ENCODE assay signal across 20 cellular contexts in the genomic region with DNA sequence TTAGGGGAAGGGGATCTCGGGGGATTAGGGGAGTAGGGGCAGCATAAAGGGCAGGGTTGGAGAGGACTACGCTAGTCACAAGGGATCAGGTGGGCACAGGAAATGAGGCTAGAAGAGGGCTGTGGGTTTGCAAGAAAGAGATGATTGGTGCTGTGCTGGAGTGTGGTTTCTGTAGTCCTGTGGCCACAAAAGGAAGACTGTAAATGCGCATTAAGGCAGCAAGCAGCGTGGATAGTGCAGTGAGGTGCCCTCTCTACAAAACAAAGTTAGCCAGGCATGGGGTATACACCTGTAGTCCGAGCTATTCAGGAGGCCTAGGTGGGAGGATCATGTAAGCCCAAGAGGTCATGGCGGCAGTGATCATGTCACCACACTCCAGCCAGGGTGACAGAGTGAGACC.
A peak's percentile ranks its signal among the peaks of the same experiment; 100 is the strongest.
DNase-seq lines count a peak whose midpoint lies in the region; ATAC-seq and TF ChIP-seq lines count a peak whose summit lies in the region.
"Had no signal": no experiment of that assay in that cellular context is flagged by ENCODE, and none has a peak within 500 bp of the region (broad histone marks: within the 10 kb centered on the region; RNA-seq: fewer than 3 reads in every experiment).

No MANE protein-coding gene starts in this region.

- H3K4me3 Mint-ChIP-seq in CD4-positive, alpha-beta T cell: peak overlapping the region; percentile 0
- H3K4me3 Mint-ChIP-seq in activated T-helper 17 cell treated with anti-CD3 and anti-CD28 coated beads, Interleukin-2, amount 50 U/mL, for 72 hours: no peak overlapping the region
- H3K4me3 Mint-ChIP-seq in naive thymus-derived CD8-positive, alpha-beta T cell: peak overlapping the region in 8 of 10 donors; percentile 5 to 78 (median 50)
- H3K4me3 Mint-ChIP-seq: endodermal cell had no signal

- intact Hi-C loops in CD4-positive, alpha-beta T cell (cut with DNase I, micrococcal nuclease): loop anchor here in 1 of 2 experiments (10.0 kb wide), 1 partner anchor 221 kb away; a partner anchor contains a TSS

- H2AFZ ChIP-seq in DND-41 (ENCODE audit: low read depth, low read length): no peak overlapping the region
- H2AFZ ChIP-seq: hepatocyte had no signal

- 0 out of 2 replicates have a peak, but pooled peaks cover 4% of the 10 kb centered on the region for H4K20me1 ChIP-seq in DND-41 (ENCODE audit: insufficient read depth, low read length)

- H3K79me2 ChIP-seq in DND-41 (ENCODE audit: insufficient read depth, low read length): no peaks in the 10 kb centered on the region
- H3K79me2 ChIP-seq: hepatocyte had no signal

- H3K4me1 ChIP-seq in DND-41 (ENCODE audit: insufficient read depth, low read length): peaks cover 6% of the 10 kb centered on the region; the same call in 1 of the 2 replicates

- DNase-seq in CD4-positive, alpha-beta T cell: peak in 1 of 10 experiments; percentile 25
- peak; percentile 42 for DNase-seq in DND-41
- DNase-seq in naive thymus-derived CD8-positive, alpha-beta T cell: peak in 2 of 10 donors; percentile 18 to 35
- no peak for DNase-seq in iPS-NIHi11 (ENCODE audit: low spot score)
- no peak for DNase-seq in COLO668 (lab: John Stamatoyannopoulos, UW; ENCODE audit: unreplicated experiment)
- no peak for DNase-seq in stimulated activated CD4-positive, alpha-beta T cell treated with anti-CD3 and anti-CD28 coated beads, Interleukin-1b, Interleukin-23, amount 100 ng/mL, for 48 hours
- DNase-seq: activated CD8-positive, alpha-beta memory T cell treated with anti-CD3 and anti-CD28 coated beads, Interleukin-2, amount 50 U/mL, for 4 hours; amygdala; endodermal cell; IMR-90; NCI-H1048; NCI-H2107; NCI-H748 treated with DMSO at 0.1 percent for 48 hours; nucleus accumbens; Peyer's patch had no signal

- POLR2A ChIA-PET in CD4-positive, alpha-beta T cell (lab: Charles Lee): interaction anchor here (0.6 to 0.8 kb wide), 3 partner anchors 14 to 630 kb away, joined by 3 read pairs; no protein-coding TSS in a partner anchor
- POLR2A ChIA-PET in naive thymus-derived CD8-positive, alpha-beta T cell (lab: Charles Lee): interaction anchor here (1.3 kb wide), 1 partner anchor 19 kb away, joined by 3 read pairs; no protein-coding TSS in a partner anchor

- TF ChIP-seq CTCF in CD4-positive, alpha-beta T cell (IDR thresholded peaks at IDR 0.05): no peak
- no peak for TF ChIP-seq CTCF in DND-41 (IDR thresholded peaks at IDR 0.05; ENCODE audit: borderline replicate concordance, extremely low read depth, low read length, poor library complexity, severe bottlenecking)

- H3K9ac ChIP-seq in DND-41 (ENCODE audit: low read depth, low read length): no peak overlapping the region

- H3K9me3 Mint-ChIP-seq in CD4-positive, alpha-beta T cell: no peaks in the 10 kb centered on the region
- H3K9me3 Mint-ChIP-seq in activated T-helper 17 cell treated with anti-CD3 and anti-CD28 coated beads, Interleukin-2, amount 50 U/mL, for 72 hours: no peaks in the 10 kb centered on the region
- peaks cover 0 to 2% (median 0%) of the 10 kb centered on the region in 9 donors for H3K9me3 Mint-ChIP-seq in naive thymus-derived CD8-positive, alpha-beta T cell
- H3K9me3 Mint-ChIP-seq: endodermal cell had no signal

- no peaks in the 10 kb centered on the region for H3K9me3 ChIP-seq in CD4-positive, alpha-beta T cell (ENCODE audit: control insufficient read depth, low read length)
- no peaks in the 10 kb centered on the region for H3K9me3 ChIP-seq in DND-41 (ENCODE audit: insufficient read depth, low read length, severe bottlenecking)
- H3K9me3 ChIP-seq: Peyer's patch, thoracic aorta had no signal

- no peaks in the 10 kb centered on the region for H3K27me3 Mint-ChIP-seq in CD4-positive, alpha-beta T cell
- no peaks in the 10 kb centered on the region for H3K27me3 Mint-ChIP-seq in activated T-helper 17 cell treated with anti-CD3 and anti-CD28 coated beads, Interleukin-2, amount 50 U/mL, for 72 hours
- no peaks in the 10 kb centered on the region for H3K27me3 Mint-ChIP-seq in naive thymus-derived CD8-positive, alpha-beta T cell

- H3K27ac Mint-ChIP-seq in CD4-positive, alpha-beta T cell: peak overlapping the region; percentile 78
- peak overlapping the region; percentile 69 for H3K27ac Mint-ChIP-seq in activated T-helper 17 cell treated with anti-CD3 and anti-CD28 coated beads, Interleukin-2, amount 50 U/mL, for 72 hours
- peak overlapping the region; percentile 36 to 93 (median 86) for H3K27ac Mint-ChIP-seq in naive thymus-derived CD8-positive, alpha-beta T cell
- H3K27ac Mint-ChIP-seq: endodermal cell had no signal

- ATAC-seq in CD4-positive, alpha-beta T cell (ENCODE audit: poor library complexity): peak; percentile 73
- peak; percentile 85 for ATAC-seq in DND-41 (ENCODE audit: insufficient read depth, low read depth)
- ATAC-seq in activated T-helper 17 cell treated with anti-CD3 and anti-CD28 coated beads, Interleukin-2, amount 50 U/mL, for 72 hours (replicated peaks): peak; percentile 70
- ATAC-seq in naive thymus-derived CD8-positive, alpha-beta T cell: peak; percentile 71 to 90
- ATAC-seq: sciatic nerve, SK-N-SH treated with all-trans-retinoic acid at 6 μM for 48 hours had no signal

- peak overlapping the region; percentile 32 for H3K27ac ChIP-seq in CD4-positive, alpha-beta T cell (ENCODE audit: low read depth, low read length)
- H3K27ac ChIP-seq in DND-41 (ENCODE audit: low read length): no peak overlapping the region
- H3K27ac ChIP-seq: hepatocyte, thoracic aorta had no signal

- no peak overlapping the region for H3K4me3 ChIP-seq in DND-41 (ENCODE audit: low read depth in 1 of 2, low read length in 2 of 2)
- H3K4me3 ChIP-seq: hepatocyte, Peyer's patch, thoracic aorta had no signal

- peaks cover 38% of the 10 kb centered on the region for H3K36me3 ChIP-seq in DND-41 (ENCODE audit: insufficient read depth, low read length)

- H3K4me2 ChIP-seq in DND-41 (ENCODE audit: insufficient read depth, low read length): no peak overlapping the region
- H3K4me2 ChIP-seq: hepatocyte had no signal

- peaks cover 45% of the 10 kb centered on the region for H3K36me3 Mint-ChIP-seq in CD4-positive, alpha-beta T cell (ENCODE audit: low read depth)
- peaks cover 48% of the 10 kb centered on the region for H3K36me3 Mint-ChIP-seq in activated T-helper 17 cell treated with anti-CD3 and anti-CD28 coated beads, Interleukin-2, amount 50 U/mL, for 72 hours (ENCODE audit: low read depth)
- H3K36me3 Mint-ChIP-seq in naive thymus-derived CD8-positive, alpha-beta T cell: peaks cover 0 to 34% (median 4%) of the 10 kb centered on the region in 3 donors

- CTCF ChIA-PET in CD4-positive, alpha-beta T cell (lab: Charles Lee): interaction anchor here (1.2 kb wide), 1 partner anchor 22 kb away, joined by 3 read pairs; no protein-coding TSS in a partner anchor

- no peaks in the 10 kb centered on the region for H3K27me3 ChIP-seq in CD4-positive, alpha-beta T cell (ENCODE audit: control insufficient read depth, insufficient read depth, low read length)
- H3K27me3 ChIP-seq in DND-41 (ENCODE audit: insufficient read depth, low read length, poor library complexity): no peaks in the 10 kb centered on the region
- H3K27me3 ChIP-seq: hepatocyte, Peyer's patch had no signal

- peaks cover 37% of the 10 kb centered on the region for H3K4me1 Mint-ChIP-seq in CD4-positive, alpha-beta T cell (ENCODE audit: low read depth)
- peaks cover 6% of the 10 kb centered on the region for H3K4me1 Mint-ChIP-seq in activated T-helper 17 cell treated with anti-CD3 and anti-CD28 coated beads, Interleukin-2, amount 50 U/mL, for 72 hours
- peaks cover 11 to 26% (median 22%) of the 10 kb centered on the region in 4 donors for H3K4me1 Mint-ChIP-seq in naive thymus-derived CD8-positive, alpha-beta T cell
